ENCODE assay signal across 18 cellular contexts in genomic region chr3:30302027-30302426, GRCh38.
A peak's percentile ranks its signal among the peaks of the same experiment; 100 is the strongest.
DNase-seq lines count a peak whose midpoint lies in the region; ATAC-seq and TF ChIP-seq lines count a peak whose summit lies in the region.
"Had no signal": no experiment of that assay in that cellular context is flagged by ENCODE, and none has a peak within 500 bp of the region (broad histone marks: within the 10 kb centered on the region; RNA-seq: fewer than 3 reads in every experiment).

No MANE protein-coding gene starts in this region.

- H3K79me1 ChIP-seq in IMR-90 (ENCODE audit: low read depth in 1 of 2, low read length in 2 of 2) = no peaks in the 10 kb centered on the region

- intact Hi-C loops in IMR-90 (cut with micrococcal nuclease) = no loop called here
- intact Hi-C loops in A673 (cut with micrococcal nuclease; ENCODE audit: unreplicated experiment) = no loop called here
- intact Hi-C loops in spleen (cut with DNase I; ENCODE audit: low total_unique reads) = no loop called here

- H3K23ac ChIP-seq in IMR-90 (ENCODE audit: low read depth, low read length) = no peak overlapping the region

- H2BK15ac ChIP-seq in IMR-90 (ENCODE audit: low read depth, low read length) = no peak overlapping the region

- 0 out of 2 replicates have a peak overlapping the region, but pooled peaks have one; percentile 34 for H3K18ac ChIP-seq in IMR-90 (ENCODE audit: low read depth, low read length)

- no peak for TF ChIP-seq RAD21 in IMR-90 (IDR thresholded peaks at IDR 0.05; ENCODE audit: low read length)

- TF ChIP-seq POLR2A in IMR-90 (IDR thresholded peaks at IDR 0.05; ENCODE audit: low read depth, low read length) = no peak
- TF ChIP-seq POLR2A in spleen (IDR thresholded peaks at IDR 0.05) = no peak

- H2AFZ ChIP-seq in IMR-90 (replicated peaks; ENCODE audit: low read length, poor library complexity) = no peak overlapping the region

- H2AK9ac ChIP-seq in IMR-90 (replicated peaks; ENCODE audit: low read depth, low read length, poor library complexity) = no peak overlapping the region

- no peak overlapping the region for H4K5ac ChIP-seq in IMR-90 (ENCODE audit: low read depth, low read length)

- CTCF ChIA-PET in IMR-90 (lab: Yijun Ruan, JAX) = no interaction called here
- CTCF ChIA-PET in A673 (lab: Charles Lee) = no interaction called here

- H3K4me3 ChIP-seq in IMR-90 (ENCODE audit: insufficient read depth, low read depth, low read length) (no peak overlapping the region), A673 (ENCODE audit: low read depth, low read length, poor library complexity, severe bottlenecking) (no peak overlapping the region), spleen (no peak overlapping the region)

- H3K4me2 ChIP-seq in IMR-90 (ENCODE audit: low read depth, low read length) = no peak overlapping the region

- peak overlapping the region; percentile 39; the same call in 1 of the 2 replicates for H2BK20ac ChIP-seq in IMR-90 (ENCODE audit: low read depth, low read length)

- H3K9me1 ChIP-seq in IMR-90 (ENCODE audit: insufficient read depth, low read length) = no peaks in the 10 kb centered on the region

- H3K27me3 ChIP-seq in IMR-90 (ENCODE audit: control insufficient read depth, insufficient read depth, low read length) (no peaks in the 10 kb centered on the region), A673 (replicated peaks; ENCODE audit: insufficient read depth, low read depth, low read length, poor library complexity) (no peaks in the 10 kb centered on the region), spleen (replicated peaks in 1 of 7) (no peaks in the 10 kb centered on the region)

- H3K36me3 ChIP-seq in IMR-90 (ENCODE audit: control insufficient read depth, insufficient read depth, low read length) (no peaks in the 10 kb centered on the region), A673 (ENCODE audit: insufficient read depth, low read length, poor library complexity, severe bottlenecking) (no peaks in the 10 kb centered on the region), spleen (no peaks in the 10 kb centered on the region)

- in situ Hi-C loops in IMR-90 (cut with MboI; ENCODE audit: low sequenced_read_pairs) = no loop called here

- no peak overlapping the region for H4K91ac ChIP-seq in IMR-90 (ENCODE audit: insufficient read depth, low read depth, low read length)

- H2BK120ac ChIP-seq in IMR-90 (ENCODE audit: low read depth, low read length) = no peak overlapping the region

- H2AK5ac ChIP-seq in IMR-90 (ENCODE audit: low read depth, low read length) = no peak overlapping the region

- H2BK5ac ChIP-seq in IMR-90 (ENCODE audit: low read depth, low read length, poor library complexity, severe bottlenecking) = no peak overlapping the region

- H3K9me3 ChIP-seq in IMR-90 (ENCODE audit: control insufficient read depth, insufficient read depth, low read length) = peaks cover 5% of the 10 kb centered on the region; the same call in 1 of the 2 replicates
- peaks cover 3% of the 10 kb centered on the region for H3K9me3 ChIP-seq in A673 (ENCODE audit: low read depth, low read length, poor library complexity, severe bottlenecking)
- H3K9me3 ChIP-seq in spleen = peaks cover 0 to 7% (median 4%) of the 10 kb centered on the region in 8 donors

- ATAC-seq in GM19023 (IDR thresholded peaks at IDR 0.05; ENCODE audit: unreplicated experiment) (peak; percentile 62), IMR-90 (ENCODE audit: low read depth) (no peak)

- POLR2A ChIA-PET in IMR-90 (lab: Charles Lee; ENCODE audit: unreplicated experiment) (no interaction called here), A673 (lab: Charles Lee; ENCODE audit: low non-redundant PET) (no interaction called here)

- no peak overlapping the region for H3K56ac ChIP-seq in IMR-90 (ENCODE audit: extremely low read depth, insufficient read depth, low read length)

- dilution Hi-C loops in IMR-90 (cut with HindIII; ENCODE audit: low sequenced_read_pairs, unreplicated experiment) = no loop called here

- H3K4me1 ChIP-seq in IMR-90 (ENCODE audit: control insufficient read depth, insufficient read depth, low read length) = peaks cover 4% of the 10 kb centered on the region; the same call in 1 of the 2 replicates
- no peaks in the 10 kb centered on the region for H3K4me1 ChIP-seq in A673 (ENCODE audit: insufficient read depth, low read length, poor library complexity, severe bottlenecking)
- no peaks in the 10 kb centered on the region for H3K4me1 ChIP-seq in spleen

- H3K27ac ChIP-seq in IMR-90 (ENCODE audit: insufficient read depth, low read length) (no peak overlapping the region), A673 (ENCODE audit: low read depth, low read length, poor library complexity, severe bottlenecking) (no peak overlapping the region), spleen (no peak overlapping the region)
- H3K27ac ChIP-seq: 22Rv1 had no signal

- no peak overlapping the region for H3K14ac ChIP-seq in IMR-90 (replicated peaks; ENCODE audit: low read depth, low read length)

- no peak overlapping the region for H3K4ac ChIP-seq in IMR-90 (ENCODE audit: low read depth, low read length)

- 83% methylated on average over 1 of the region's 5 CpGs; no CpG with 5 or more reads in 1 of the 2 experiments for WGBS in IMR-90 (ENCODE audit: extremely low coverage in 2 of 2, insufficient read length in 1 of 2), 2 experiments
- 48 to 59% (median 57%) methylated on average over 5 of the region's 5 CpGs for WGBS in spleen, 5 donors

- H4K20me1 ChIP-seq in IMR-90 (ENCODE audit: insufficient read depth, low read length) = no peaks in the 10 kb centered on the region

- peak; percentile 14 for DNase-seq in DMS53 (lab: John Stamatoyannopoulos, UW)
- no peak for DNase-seq in DMS53 treated with DMSO at 0.1 percent for 48 hours (lab: John Stamatoyannopoulos, UW; ENCODE audit: unreplicated experiment)
- peak; percentile 34 for DNase-seq in IMR-90
- peak; percentile 54 for DNase-seq in iris pigment epithelial cell (ENCODE audit: low read depth)
- no peak for DNase-seq in A673 (ENCODE audit: low spot score)
- no peak for DNase-seq in superior temporal gyrus (ENCODE audit: extremely low spot score)
- no peak for DNase-seq in spleen
- DNase-seq: activated CD4-positive, alpha-beta memory T cell treated with anti-CD3 and anti-CD28 coated beads for 36 hours; activated effector memory CD4-positive, alpha-beta T cell treated with Interleukin-2 at 50 U/mL for 16 hours; aorta; C1 segment of cervical spinal cord; DMS 273 treated with DMSO at 0.1 percent for 48 hours; KG1; NCI-H1105; stimulated activated CD4-positive, alpha-beta T cell treated with anti-CD3 and anti-CD28 coated beads, Interleukin-12 subunit alpha, Interleukin-12 subunit beta, amount 100 ng/mL, for 4 hours; stimulated activated naive CD4-positive, alpha-beta T cell had no signal

- TF ChIP-seq CTCF in IMR-90 (conservative IDR thresholded peaks at IDR 0.05; ENCODE audit: low read depth, low read length) (no peak), A673 (conservative IDR thresholded peaks at IDR 0.05; ENCODE audit: low read depth, low read length) (no peak), spleen (IDR thresholded peaks at IDR 0.05 in 8 of 11, conservative IDR thresholded peaks at IDR 0.05 in 3 of 11) (no peak)

- no TSS peak for BruUV-seq in IMR-90 (replicated peaks; lab: Mats Ljungman, UMichigan)
- no TSS peak for BruUV-seq in A673 (replicated peaks; lab: Mats Ljungman, UMichigan)

- H3K9ac ChIP-seq in IMR-90 (ENCODE audit: low read depth, low read length) = no peak overlapping the region

- no peak overlapping the region for H4K8ac ChIP-seq in IMR-90 (ENCODE audit: low read depth in 2 of 2, low read length in 2 of 2)

TF ChIP-seq in IMR-90, 13 proteins besides CTCF, POLR2A, EP300 and RAD21:
- TF ChIP-seq RFX5 (IDR thresholded peaks at IDR 0.05; ENCODE audit: low read depth, low read length) = no peak
- no peak for TF ChIP-seq MAZ (IDR thresholded peaks at IDR 0.05; ENCODE audit: borderline replicate concordance, low read depth, low read length)
- 0 out of 2 replicates have a peak, but pooled peaks have one; percentile 20 for TF ChIP-seq NFE2L2 (IDR thresholded peaks at IDR 0.05; ENCODE audit: low read depth, low read length)

Comparison
In these comparisons a context has a peak if more than half of its experiments do, and no peak if none do; other contexts are left out.
1. DNase-seq: peak in DMS53 (single experiment), IMR-90 (single experiment) and iris pigment epithelial cell (single experiment); none in DMS53 treated with DMSO at 0.1 percent for 48 hours (single experiment), A673 (single experiment), superior temporal gyrus (single experiment) and spleen (single experiment).